In genomic region chr7:127541548-127541947, GRCh38 we compare ENCODE assay signal across 11 cellular contexts. TPM values are rescaled to one million over a fixed set of nuclear protein-coding genes. Genes with fewer than 3 reads are reported as not detected.
"Had no signal": no experiment of that assay in that cellular context is flagged by ENCODE, and none has a peak within 500 bp of the region (broad histone marks: within the 10 kb centered on the region; RNA-seq: fewer than 3 reads in every experiment).

No MANE protein-coding gene starts in this region.

- H3K27ac ChIP-seq: GM23248 had no signal

- H3K9ac ChIP-seq: GM23248 had no signal

- H3K36me3 ChIP-seq: HAP-1 had no signal

- FAIRE-seq: H1, H54 had no signal

- H3K4me3 ChIP-seq: GM23248, GM23338, HAP-1 had no signal

- H2AFZ ChIP-seq: GM23248, GM23338 had no signal

- DNase-seq: GM23248, GOT3, H7, H9, HCEC 1CT, HFFc6 had no signal

- H3K4me2 ChIP-seq: GM23338 had no signal

- ATAC-seq: GM23338, HCT116 had no signal

RNA-seq across cellular contexts. Expression of gene FSCN3, which starts 52.0 kb away (rescaled TPM):
- polyA plus RNA-seq: GM23248, GM23338 had no signal
